In the genomic region with DNA sequence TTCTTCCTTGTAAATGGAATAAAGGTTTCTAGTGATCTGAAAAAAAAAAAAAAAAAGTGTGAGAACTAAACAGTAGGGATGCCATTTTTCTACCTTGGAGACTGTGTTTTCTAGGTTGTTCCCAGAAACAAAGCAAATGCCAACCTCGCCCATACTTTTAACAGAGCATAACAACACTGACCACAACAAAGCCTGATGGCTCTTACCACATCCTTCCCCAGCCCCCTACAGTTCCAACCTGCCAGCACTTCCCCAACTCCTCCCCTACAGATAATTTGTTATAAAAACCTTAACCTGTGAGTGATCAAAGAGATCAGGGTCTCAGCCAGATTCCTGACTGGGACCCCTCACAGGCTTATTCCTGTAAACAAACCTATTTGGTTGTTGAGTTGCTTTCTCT, we compare ENCODE assay signal across 23 cellular contexts.
A peak's percentile ranks its signal among the peaks of the same experiment; 100 is the strongest.
DNase-seq lines count a peak whose midpoint lies in the region; ATAC-seq and TF ChIP-seq lines count a peak whose summit lies in the region.
"Had no signal": no experiment of that assay in that cellular context is flagged by ENCODE, and none has a peak within 500 bp of the region (broad histone marks: within the 10 kb centered on the region; RNA-seq: fewer than 3 reads in every experiment).

No MANE protein-coding gene starts in this region.

- DNase-seq in activated gamma-delta T cell treated with Interleukin-2 at 50 U/mL for 16 hours = peak; percentile 15
- no peak for DNase-seq in activated gamma-delta T cell (lab: John Stamatoyannopoulos, UW)
- DNase-seq in KBM-7 = peak; percentile 20
- DNase-seq in T-helper 17 cell = no peak
- peak in 7 of 10 donors; percentile 1 to 72 (median 43) for DNase-seq in naive thymus-derived CD8-positive, alpha-beta T cell
- no peak for DNase-seq in foreskin melanocyte
- DNase-seq in midbrain (lab: John Stamatoyannopoulos, UW) = no peak
- DNase-seq in A673 (ENCODE audit: low spot score) = no peak
- DNase-seq: activated T-cell treated with anti-CD3 and anti-CD28 coated beads, Interleukin-2, amount 50 U/mL, for 4 hours; brain microvascular endothelial cell; colonic mucosa; H9; head of caudate nucleus; Karpas-422; left lung; NCI-H510A; stimulated activated CD4-positive, alpha-beta T cell treated with anti-CD3 and anti-CD28 coated beads, Interleukin-2, amount 100 ng/mL, for 24 hours; stimulated activated naive B cell treated with anti-CD40 and anti-IgM and Interleukin-4, amounts not matched to agents 10 μg/mL and 1 μg/mL and 100 μg/mL, for 72 hours had no signal

- H3K36me3 Mint-ChIP-seq in T-helper 17 cell (ENCODE audit: low read depth) = no peaks in the 10 kb centered on the region
- peaks cover 0 to 3% (median 0%) of the 10 kb centered on the region in 3 donors for H3K36me3 Mint-ChIP-seq in naive thymus-derived CD8-positive, alpha-beta T cell
- H3K36me3 Mint-ChIP-seq: mesothelial cell of epicardium, neural progenitor cell had no signal

- intact Hi-C loops in A673 (cut with micrococcal nuclease; ENCODE audit: unreplicated experiment) = no loop called here

- H3K4me1 Mint-ChIP-seq in T-helper 17 cell = no peaks in the 10 kb centered on the region
- peaks cover 7 to 25% (median 18%) of the 10 kb centered on the region in 4 donors for H3K4me1 Mint-ChIP-seq in naive thymus-derived CD8-positive, alpha-beta T cell
- H3K4me1 Mint-ChIP-seq: H9; mesothelial cell of epicardium; neural progenitor cell; stimulated activated naive B cell treated with anti-CD40 and anti-IgM and Interleukin-4, amounts not matched to agents 10 μg/mL and 1 μg/mL and 100 μg/mL, for 72 hours had no signal

- H3K4me3 ChIP-seq in A673 (ENCODE audit: low read depth, low read length, poor library complexity, severe bottlenecking) = no peak overlapping the region
- H3K4me3 ChIP-seq: colonic mucosa, left lung, neural progenitor cell, tibial nerve had no signal

- H3K9me3 ChIP-seq in T-helper 17 cell (ENCODE audit: control insufficient read depth, low read length, poor library complexity, severe bottlenecking) (no peaks in the 10 kb centered on the region), A673 (ENCODE audit: low read depth, low read length, poor library complexity, severe bottlenecking) (peaks cover 4% of the 10 kb centered on the region)
- H3K9me3 ChIP-seq: colonic mucosa, left lung, tibial nerve had no signal

- peak; percentile 89 for ATAC-seq in T-helper 17 cell
- ATAC-seq in naive thymus-derived CD8-positive, alpha-beta T cell = peak; percentile 30 to 94
- ATAC-seq: activated T-cell treated with anti-CD3 and anti-CD28 coated beads, Interleukin-2, amount 50 U/mL, for 4 hours; left lung; stimulated activated naive B cell treated with anti-CD40 and anti-IgM and Interleukin-4, amounts not matched to agents 10 μg/mL and 1 μg/mL and 100 μg/mL, for 72 hours had no signal

- BruUV-seq in A673 (replicated peaks; lab: Mats Ljungman, UMichigan) = no TSS peak

- in situ Hi-C loops in KBM-7 (cut with MboI; ENCODE audit: low pct_unique_long_range_greater_than_20kb, low sequenced_read_pairs) = no loop called here

- H3K27ac Mint-ChIP-seq in T-helper 17 cell = peak overlapping the region; percentile 55
- H3K27ac Mint-ChIP-seq in naive thymus-derived CD8-positive, alpha-beta T cell = peak overlapping the region in 5 of 10 donors; percentile 9 to 62 (median 37)
- H3K27ac Mint-ChIP-seq: H9; mesothelial cell of epicardium; neural progenitor cell; progenitor cell of endocrine pancreas; stimulated activated naive B cell treated with anti-CD40 and anti-IgM and Interleukin-4, amounts not matched to agents 10 μg/mL and 1 μg/mL and 100 μg/mL, for 72 hours had no signal

- POLR2A ChIA-PET in naive thymus-derived CD8-positive, alpha-beta T cell (lab: Charles Lee) = no interaction called here
- POLR2A ChIA-PET in A673 (lab: Charles Lee; ENCODE audit: low non-redundant PET) = no interaction called here

- no peaks in the 10 kb centered on the region for H3K36me3 ChIP-seq in A673 (ENCODE audit: insufficient read depth, low read length, poor library complexity, severe bottlenecking)
- H3K36me3 ChIP-seq: brain microvascular endothelial cell, colonic mucosa, left lung, neural progenitor cell, tibial nerve had no signal

- no peaks in the 10 kb centered on the region for H3K27me3 Mint-ChIP-seq in T-helper 17 cell
- no peaks in the 10 kb centered on the region for H3K27me3 Mint-ChIP-seq in naive thymus-derived CD8-positive, alpha-beta T cell
- H3K27me3 Mint-ChIP-seq: progenitor cell of endocrine pancreas; stimulated activated naive B cell treated with anti-CD40 and anti-IgM and Interleukin-4, amounts not matched to agents 10 μg/mL and 1 μg/mL and 100 μg/mL, for 72 hours had no signal

- H3K4me1 ChIP-seq in A673 (ENCODE audit: insufficient read depth, low read length, poor library complexity, severe bottlenecking) = no peaks in the 10 kb centered on the region
- H3K4me1 ChIP-seq: colonic mucosa, left lung, neural progenitor cell, tibial nerve had no signal

- no peak overlapping the region for H3K27ac ChIP-seq in A673 (ENCODE audit: low read depth, low read length, poor library complexity, severe bottlenecking)
- H3K27ac ChIP-seq: brain microvascular endothelial cell, colonic mucosa, left lung, neural progenitor cell, RWPE1, tibial nerve had no signal

- CTCF ChIA-PET in A673 (lab: Charles Lee) = no interaction called here

- no peak for TF ChIP-seq CTCF in A673 (conservative IDR thresholded peaks at IDR 0.05; ENCODE audit: low read depth, low read length)

- H3K9me3 Mint-ChIP-seq in naive thymus-derived CD8-positive, alpha-beta T cell = peaks cover 0 to 25% (median 9%) of the 10 kb centered on the region in 9 donors

- H3K4me3 Mint-ChIP-seq in T-helper 17 cell = peak overlapping the region; percentile 10
- peak overlapping the region in 6 of 10 donors; percentile 15 to 53 (median 36) for H3K4me3 Mint-ChIP-seq in naive thymus-derived CD8-positive, alpha-beta T cell
- H3K4me3 Mint-ChIP-seq: activated T-cell treated with anti-CD3 and anti-CD28 coated beads, Interleukin-2, amount 50 U/mL, for 4 hours; H9; mesothelial cell of epicardium; neural progenitor cell; stimulated activated naive B cell treated with anti-CD40 and anti-IgM and Interleukin-4, amounts not matched to agents 10 μg/mL and 1 μg/mL and 100 μg/mL, for 72 hours had no signal

- H3K27me3 ChIP-seq in A673 (replicated peaks; ENCODE audit: insufficient read depth, low read depth, low read length, poor library complexity) = no peaks in the 10 kb centered on the region
- H3K27me3 ChIP-seq: brain microvascular endothelial cell, colonic mucosa, left lung, neural progenitor cell, tibial nerve had no signal

Comparison
In these comparisons a context has a peak if more than half of its experiments do, and no peak if none do; other contexts are left out.
1. DNase-seq: peak in activated gamma-delta T cell treated with Interleukin-2 at 50 U/mL for 16 hours (single experiment), KBM-7 (single experiment) and naive thymus-derived CD8-positive, alpha-beta T cell (7 of 10); none in activated gamma-delta T cell (single experiment), T-helper 17 cell (0 of 3), foreskin melanocyte (single experiment), midbrain (single experiment) and A673 (single experiment).